In the genomic region with DNA sequence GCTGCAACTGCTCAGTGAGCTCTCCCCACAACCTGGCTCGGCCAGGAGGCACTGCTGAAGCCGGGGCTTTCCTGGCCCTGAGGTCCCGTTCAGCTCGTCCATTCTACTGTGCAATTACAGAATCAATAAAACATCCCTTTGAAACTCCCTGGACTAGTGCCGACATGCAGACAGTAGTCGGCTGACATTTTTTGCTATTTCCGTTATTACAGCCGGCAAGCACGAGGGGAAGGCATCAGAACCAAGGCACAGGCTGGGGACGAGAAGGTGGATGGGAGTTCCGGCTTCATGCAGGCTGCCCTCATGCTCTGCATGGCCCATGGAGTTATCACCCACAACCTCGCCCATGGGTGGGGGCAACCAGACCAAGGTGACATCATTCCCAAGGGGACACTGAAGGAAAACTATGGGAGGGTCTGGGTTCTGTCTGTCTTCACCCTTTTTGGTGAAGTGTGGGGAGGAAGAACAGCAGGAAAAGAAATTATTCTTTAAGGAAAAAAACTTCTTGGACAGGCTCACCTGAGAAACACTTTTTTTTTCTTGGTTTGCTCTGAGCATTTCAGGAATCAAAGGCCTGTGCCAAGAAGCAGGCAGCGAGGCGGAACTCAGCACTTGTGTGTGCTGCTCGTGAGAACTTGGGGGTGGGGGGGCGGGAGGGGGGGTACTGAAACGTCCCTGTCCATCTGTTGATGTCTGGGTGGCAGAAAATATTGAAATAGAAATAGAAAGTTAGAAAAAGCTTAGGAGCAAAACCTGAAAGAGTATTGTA, we compare ENCODE assay signal across 1 cellular context.
TF ChIP-seq lines count a peak whose summit lies in the region.

No MANE protein-coding gene starts in this region.

TF ChIP-seq in SK-N-SH treated with all-trans-retinoic acid at 6 μM for 48 hours, 23 proteins besides CTCF, POLR2A, EP300 and RAD21 (continued from another document):
- TF ChIP-seq, protein P1, sequence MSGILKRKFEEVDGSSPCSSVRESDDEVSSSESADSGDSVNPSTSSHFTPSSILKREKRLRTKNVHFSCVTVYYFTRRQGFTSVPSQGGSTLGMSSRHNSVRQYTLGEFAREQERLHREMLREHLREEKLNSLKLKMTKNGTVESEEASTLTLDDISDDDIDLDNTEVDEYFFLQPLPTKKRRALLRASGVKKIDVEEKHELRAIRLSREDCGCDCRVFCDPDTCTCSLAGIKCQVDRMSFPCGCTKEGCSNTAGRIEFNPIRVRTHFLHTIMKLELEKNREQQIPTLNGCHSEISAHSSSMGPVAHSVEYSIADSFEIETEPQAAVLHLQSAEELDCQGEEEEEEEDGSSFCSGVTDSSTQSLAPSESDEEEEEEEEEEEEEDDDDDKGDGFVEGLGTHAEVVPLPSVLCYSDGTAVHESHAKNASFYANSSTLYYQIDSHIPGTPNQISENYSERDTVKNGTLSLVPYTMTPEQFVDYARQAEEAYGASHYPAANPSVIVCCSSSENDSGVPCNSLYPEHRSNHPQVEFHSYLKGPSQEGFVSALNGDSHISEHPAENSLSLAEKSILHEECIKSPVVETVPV (CRISPR knock-in tag; IDR thresholded peaks at IDR 0.05), result no peak
- no peak for TF ChIP-seq GLIS3 (CRISPR knock-in tag; IDR thresholded peaks at IDR 0.05)
- no peak for TF ChIP-seq ARNTL (CRISPR knock-in tag; IDR thresholded peaks at IDR 0.05; ENCODE audit: borderline replicate concordance, low read depth)
- TF ChIP-seq ZC3H10 (CRISPR knock-in tag; IDR thresholded peaks at IDR 0.05), result no peak
- no peak for TF ChIP-seq ESRRG (CRISPR knock-in tag; IDR thresholded peaks at IDR 0.05)
- no peak for TF ChIP-seq TOX (CRISPR knock-in tag; IDR thresholded peaks at IDR 0.05; ENCODE audit: borderline replicate concordance)
- TF ChIP-seq ZNF565 (CRISPR knock-in tag; conservative IDR thresholded peaks at IDR 0.05; ENCODE audit: low read depth), result no peak
TF ChIP-seq in SK-N-SH treated with all-trans-retinoic acid at 6 μM for 48 hours: peak in this region for 0.
